In genomic region chr15:91468861-91469260, GRCh38 we compare ENCODE assay signal across 18 cellular contexts.
DNase-seq lines count a peak whose midpoint lies in the region; ATAC-seq and TF ChIP-seq lines count a peak whose summit lies in the region.
"Had no signal": no experiment of that assay in that cellular context is flagged by ENCODE, and none has a peak within 500 bp of the region (broad histone marks: within the 10 kb centered on the region; RNA-seq: fewer than 3 reads in every experiment).

No MANE protein-coding gene starts in this region.

- no peaks in the 10 kb centered on the region for H3K9me3 ChIP-seq in CD4-positive, alpha-beta memory T cell (ENCODE audit: control insufficient read depth in 1 of 2, low read length in 2 of 2)
- no peaks in the 10 kb centered on the region for H3K9me3 ChIP-seq in gastrocnemius medialis
- H3K9me3 ChIP-seq: BLaER1, tibial nerve had no signal

- peaks cover 73% of the 10 kb centered on the region for H3K4me1 ChIP-seq in CD4-positive, alpha-beta memory T cell (ENCODE audit: insufficient read depth, low read length)
- H3K4me1 ChIP-seq in gastrocnemius medialis: no peaks in the 10 kb centered on the region
- H3K4me1 ChIP-seq: BLaER1, tibial nerve had no signal

- TF ChIP-seq POLR2A in gastrocnemius medialis (IDR thresholded peaks at IDR 0.05): no peak

- peak overlapping the region; percentile 69 to 99 (median 92) for H3K27ac Mint-ChIP-seq in CD4-positive, alpha-beta memory T cell
- peak overlapping the region; percentile 82 for H3K27ac Mint-ChIP-seq in activated CD8-positive, alpha-beta T cell treated with anti-CD3 and anti-CD28 coated beads for 36 hours
- H3K27ac Mint-ChIP-seq in effector memory CD8-positive, alpha-beta T cell: peak overlapping the region; percentile 85 to 87

- no peaks in the 10 kb centered on the region for H3K27me3 ChIP-seq in CD4-positive, alpha-beta memory T cell (ENCODE audit: insufficient read depth, low read length)
- H3K27me3 ChIP-seq in gastrocnemius medialis: no peaks in the 10 kb centered on the region
- H3K27me3 ChIP-seq: BLaER1, tibial nerve had no signal

- H3K4me3 ChIP-seq in CD4-positive, alpha-beta memory T cell (ENCODE audit: low read length in 2 of 2): no peak overlapping the region
- no peak overlapping the region for H3K4me3 ChIP-seq in gastrocnemius medialis
- H3K4me3 ChIP-seq: BLaER1, tibial nerve had no signal

- DNase-seq in CD4-positive, alpha-beta memory T cell: no peak
- peak; percentile 54 for DNase-seq in D341Med (ENCODE audit: low spot score)
- DNase-seq in activated CD8-positive, alpha-beta T cell treated with anti-CD3 and anti-CD28 coated beads for 36 hours: peak; percentile 27
- DNase-seq in effector memory CD8-positive, alpha-beta T cell: no peak
- no peak for DNase-seq in RPMI8226
- DNase-seq in iPS-NIHi11 (ENCODE audit: low spot score): no peak
- DNase-seq in gastrocnemius medialis: no peak
- DNase-seq: DMS53, glutamatergic neuron, GOT3, mammary epithelial cell, NCI-H187, retina had no signal

- H3K9me3 Mint-ChIP-seq in CD4-positive, alpha-beta memory T cell: no peaks in the 10 kb centered on the region
- H3K9me3 Mint-ChIP-seq in activated CD8-positive, alpha-beta T cell treated with anti-CD3 and anti-CD28 coated beads for 36 hours: peaks cover 4% of the 10 kb centered on the region
- peaks cover 0 to 2% of the 10 kb centered on the region in 2 donors for H3K9me3 Mint-ChIP-seq in effector memory CD8-positive, alpha-beta T cell
- H3K9me3 Mint-ChIP-seq: dendritic cell treated with granulocyte-macrophage colony-stimulating factor and Interleukin-4, amounts not matched to agents 40 ng/mL and 50 ng/mL, for 4 days had no signal

- H3K36me3 ChIP-seq in CD4-positive, alpha-beta memory T cell (ENCODE audit: insufficient read depth, low read length): no peaks in the 10 kb centered on the region
- no peaks in the 10 kb centered on the region for H3K36me3 ChIP-seq in gastrocnemius medialis
- H3K36me3 ChIP-seq: BLaER1, tibial nerve had no signal

- peak overlapping the region; percentile 57 for H3K27ac ChIP-seq in CD4-positive, alpha-beta memory T cell (ENCODE audit: low read depth, low read length)
- no peak overlapping the region for H3K27ac ChIP-seq in gastrocnemius medialis
- H3K27ac ChIP-seq: BLaER1, RWPE1, tibial nerve had no signal

- ATAC-seq in activated CD8-positive, alpha-beta T cell treated with anti-CD3 and anti-CD28 coated beads for 36 hours: no peak
- ATAC-seq in effector memory CD8-positive, alpha-beta T cell (replicated peaks): no peak
- no peak for ATAC-seq in gastrocnemius medialis
- ATAC-seq: esophagus mucosa had no signal

- intact Hi-C loops in CD4-positive, alpha-beta memory T cell (cut with micrococcal nuclease): loop anchor here (5.0 kb wide), 1 partner anchor 47 kb away; no protein-coding TSS in a partner anchor
- intact Hi-C loops in activated CD8-positive, alpha-beta T cell treated with anti-CD3 and anti-CD28 coated beads for 36 hours (cut with micrococcal nuclease): no loop called here
- intact Hi-C loops in gastrocnemius medialis (cut with DNase I; ENCODE audit: low total_unique reads): no loop called here

- no peak for TF ChIP-seq CTCF in activated CD8-positive, alpha-beta T cell treated with anti-CD3 and anti-CD28 coated beads for 36 hours (IDR thresholded peaks at IDR 0.05)
- no peak for TF ChIP-seq CTCF in gastrocnemius medialis (IDR thresholded peaks at IDR 0.05 in 4 of 5, conservative IDR thresholded peaks at IDR 0.05 in 1 of 5)

- in situ Hi-C loops in gastrocnemius medialis (cut with MboI; ENCODE audit: low sequenced_read_pairs in 4 of 4): no loop called here

- POLR2A ChIA-PET in CD4-positive, alpha-beta memory T cell (lab: Charles Lee; ENCODE audit: partially characterized antibody): interaction anchor here (0.9 to 2.2 kb wide), 3 partner anchors 10 to 156 kb away, joined by 3 to 13 read pairs (median 4); no protein-coding TSS in a partner anchor
- POLR2A ChIA-PET in activated CD8-positive, alpha-beta T cell treated with anti-CD3 and anti-CD28 coated beads for 36 hours (lab: Charles Lee): interaction anchor here (0.6 to 1.3 kb wide), 2 partner anchors 12 to 553 kb away, joined by 3 read pairs; no protein-coding TSS in a partner anchor

- peaks cover 39 to 65% (median 52%) of the 10 kb centered on the region in 4 donors for H3K4me1 Mint-ChIP-seq in CD4-positive, alpha-beta memory T cell
- peaks cover 38% of the 10 kb centered on the region for H3K4me1 Mint-ChIP-seq in activated CD8-positive, alpha-beta T cell treated with anti-CD3 and anti-CD28 coated beads for 36 hours (ENCODE audit: low read depth)
- peaks cover 39 to 46% of the 10 kb centered on the region in 2 donors for H3K4me1 Mint-ChIP-seq in effector memory CD8-positive, alpha-beta T cell (ENCODE audit: low read depth in 2 of 2)

- no peaks in the 10 kb centered on the region for H3K27me3 Mint-ChIP-seq in CD4-positive, alpha-beta memory T cell
- H3K27me3 Mint-ChIP-seq in activated CD8-positive, alpha-beta T cell treated with anti-CD3 and anti-CD28 coated beads for 36 hours: peaks cover 5% of the 10 kb centered on the region
- H3K27me3 Mint-ChIP-seq in effector memory CD8-positive, alpha-beta T cell: peaks cover 6% of the 10 kb centered on the region in 2 donors

- CTCF ChIA-PET in CD4-positive, alpha-beta memory T cell (lab: Charles Lee; ENCODE audit: partially characterized antibody): no interaction called here
- CTCF ChIA-PET in activated CD8-positive, alpha-beta T cell treated with anti-CD3 and anti-CD28 coated beads for 36 hours (lab: Charles Lee): interaction anchor here (1.3 kb wide), 1 partner anchor 116 kb away, joined by 3 read pairs; no protein-coding TSS in a partner anchor

- H3K4me3 Mint-ChIP-seq in CD4-positive, alpha-beta memory T cell: peak overlapping the region in 4 of 8 donors; percentile 20 to 74 (median 46)
- H3K4me3 Mint-ChIP-seq in activated CD8-positive, alpha-beta T cell treated with anti-CD3 and anti-CD28 coated beads for 36 hours: no peak overlapping the region
- H3K4me3 Mint-ChIP-seq in effector memory CD8-positive, alpha-beta T cell: peak overlapping the region; percentile 64 to 65
- H3K4me3 Mint-ChIP-seq: dendritic cell treated with granulocyte-macrophage colony-stimulating factor and Interleukin-4, amounts not matched to agents 40 ng/mL and 50 ng/mL, for 4 days had no signal

- no peaks in the 10 kb centered on the region for H3K36me3 Mint-ChIP-seq in CD4-positive, alpha-beta memory T cell
- no peaks in the 10 kb centered on the region for H3K36me3 Mint-ChIP-seq in activated CD8-positive, alpha-beta T cell treated with anti-CD3 and anti-CD28 coated beads for 36 hours (ENCODE audit: low read depth)
- H3K36me3 Mint-ChIP-seq in effector memory CD8-positive, alpha-beta T cell (ENCODE audit: insufficient read depth): no peaks in the 10 kb centered on the region

Comparison
In these comparisons a context has a peak if more than half of its experiments do, and no peak if none do; other contexts are left out.
1. DNase-seq: peak in D341Med (single experiment) and activated CD8-positive, alpha-beta T cell treated with anti-CD3 and anti-CD28 coated beads for 36 hours (single experiment); none in CD4-positive, alpha-beta memory T cell (0 of 5), effector memory CD8-positive, alpha-beta T cell (0 of 3), RPMI8226 (single experiment), iPS-NIHi11 (single experiment) and gastrocnemius medialis (0 of 2).
2. Peak in every context shown above with its lines, with median percentiles within 50 percentile points of each other: H3K27ac Mint-ChIP-seq.